12 cellular contexts compared by ENCODE assay signal in genomic region chr17:61402073-61402541, GRCh38. TPM values are rescaled to one million over a fixed set of nuclear protein-coding genes. Genes with fewer than 3 reads are reported as not detected.
DNase-seq lines count a peak whose midpoint lies in the region; ATAC-seq, FAIRE-seq and TF ChIP-seq lines count a peak whose summit lies in the region.
"Had no signal": no experiment of that assay in that cellular context is flagged by ENCODE, and none has a peak within 500 bp of the region (broad histone marks: within the 10 kb centered on the region; RNA-seq: fewer than 3 reads in every experiment).

No MANE protein-coding gene starts in this region.

- 42% methylated on average over 7 of the region's 11 CpGs for WGBS in SK-N-SH (ENCODE audit: low lambda C conversion rate)
- 6% methylated on average over 9 of the region's 11 CpGs for WGBS in GM12878 (ENCODE audit: insufficient coverage, insufficient replicate concordance, low lambda C conversion rate, missing lambda C conversion rate)
- 87% methylated on average over 6 of the region's 11 CpGs for WGBS in HepG2 (ENCODE audit: low lambda C conversion rate)
- 12 to 31% (median 16%) methylated on average over 7 to 11 of the region's 11 CpGs for WGBS in stomach, 5 donors

- H3F3A ChIP-seq in SK-N-SH (replicated peaks; ENCODE audit: insufficient read depth): peaks cover 20% of the 10 kb centered on the region

- H2AFZ ChIP-seq in SK-N-SH (ENCODE audit: low read depth) (no peak overlapping the region), GM12878 (ENCODE audit: control insufficient read depth, low read depth, low read length) (no peak overlapping the region), HepG2 (ENCODE audit: low read length) (no peak overlapping the region)

- H3K4me3 ChIP-seq in SK-N-SH (ENCODE audit: low read depth in 2 of 2, low read length in 1 of 2) (peak overlapping the region; percentile 96 to 100), GM12878 (no peak overlapping the region), HepG2 (replicated peaks in 1 of 3; ENCODE audit: insufficient read depth in 1 of 3, low read depth in 2 of 3, low read length in 3 of 3) (peak overlapping the region in 2 of 3 experiments; percentile 4 to 93; a peak in 1 of 6 replicates), stomach (peak overlapping the region; percentile 46 to 75 (median 54))

- FAIRE-seq in GM12878 (lab: Jason Lieb, UNC) (no peak), HepG2 (lab: Jason Lieb, UNC) (no peak)
- FAIRE-seq: pancreas had no signal

- H3K9me3 ChIP-seq in SK-N-SH (no peaks in the 10 kb centered on the region), GM12878 (replicated peaks; ENCODE audit: control insufficient read depth, insufficient read depth, low read length) (no peaks in the 10 kb centered on the region; the same call in 2 of the 3 replicates), HepG2 (ENCODE audit: low read length) (no peaks in the 10 kb centered on the region), stomach (no peaks in the 10 kb centered on the region)
- H3K9me3 ChIP-seq: pancreas had no signal

- DNase-seq in SK-N-SH (peak; percentile 67), GM12878 (ENCODE audit: low read depth, low spot score) (no peak), HepG2 (ENCODE audit: low spot score) (no peak), stomach (no peak), T-helper 9 cell (no peak), hypothalamus (lab: John Stamatoyannopoulos, UW) (no peak), NCI-H2081 (lab: John Stamatoyannopoulos, UW) (no peak)
- DNase-seq: 8988T; activated CD4-positive, alpha-beta T cell treated with anti-CD3 and anti-CD28 coated beads, Interleukin-2, amount 50 U/mL, for 1 hour; NCI-H1417 had no signal

- H3K9ac ChIP-seq in SK-N-SH: peak overlapping the region; percentile 97
- H3K9ac ChIP-seq in GM12878 (ENCODE audit: control insufficient read depth, insufficient read depth, low read length): no peak overlapping the region
- no peak overlapping the region for H3K9ac ChIP-seq in HepG2 (ENCODE audit: insufficient read depth, low read depth, low read length)

- H3K27me3 ChIP-seq in SK-N-SH (ENCODE audit: insufficient read depth) (no peaks in the 10 kb centered on the region), GM12878 (replicated peaks in 1 of 2; ENCODE audit: control insufficient read depth in 2 of 2, insufficient read depth in 2 of 2, low read length in 1 of 2) (peaks cover 33 to 44% of the 10 kb centered on the region in 2 experiments), HepG2 (ENCODE audit: control insufficient read depth in 1 of 2, insufficient read depth in 2 of 2, low read length in 2 of 2) (no peaks in the 10 kb centered on the region), stomach (peaks cover 45 to 100% (median 92%) of the 10 kb centered on the region in 3 donors)

- TF ChIP-seq CTCF in SK-N-SH (IDR thresholded peaks at IDR 0.05) (no peak), GM12878 (IDR thresholded peaks at IDR 0.05 in 2 of 3, conservative IDR thresholded peaks at IDR 0.05 in 1 of 3; ENCODE audit: control insufficient read depth in 2 of 3, extremely low read depth in 1 of 3, insufficient read depth in 1 of 3, low read depth in 3 of 3, low read length in 3 of 3) (no peak), HepG2 (CRISPR knock-in tag; IDR thresholded peaks at IDR 0.05) (no peak), stomach (IDR thresholded peaks at IDR 0.05) (no peak)

- POLR2A ChIA-PET in SK-N-SH (lab: Yijun Ruan, JAX) (interaction anchor here (3.0 kb wide), 1 partner anchor 19 kb away, joined by 10 read pairs; no protein-coding TSS in a partner anchor), GM12878 (lab: Charles Lee) (no interaction called here), HepG2 (lab: Yijun Ruan, JAX) (no interaction called here)

- RAD21 ChIA-PET in GM12878 (lab: Charles Lee; ENCODE audit: unreplicated experiment): no interaction called here

- intact Hi-C loops in GM12878 (cut with micrococcal nuclease; ENCODE audit: unreplicated experiment): no loop called here
- intact Hi-C loops in HepG2 (cut with micrococcal nuclease; ENCODE audit: unreplicated experiment): no loop called here
- intact Hi-C loops in stomach (cut with DNase I; ENCODE audit: low total_unique reads): no loop called here

- TF ChIP-seq EP300 in SK-N-SH (IDR thresholded peaks at IDR 0.05; ENCODE audit: borderline replicate concordance in 1 of 2, low read depth in 1 of 2, low read length in 1 of 2) (no peak), GM12878 (IDR thresholded peaks at IDR 0.05; ENCODE audit: borderline replicate concordance in 1 of 2, control insufficient read depth in 1 of 2, low read depth in 2 of 2, low read length in 2 of 2) (no peak), HepG2 (IDR thresholded peaks at IDR 0.05; ENCODE audit: low read depth in 2 of 2, low read length in 2 of 2) (no peak), HepG2 (CRISPR knock-in tag; IDR thresholded peaks at IDR 0.05; ENCODE audit: borderline replicate concordance) (no peak), stomach (IDR thresholded peaks at IDR 0.05) (no peak)

- peaks cover 58% of the 10 kb centered on the region for H4K20me1 ChIP-seq in SK-N-SH (ENCODE audit: insufficient read depth)
- H4K20me1 ChIP-seq in GM12878 (ENCODE audit: control insufficient read depth, insufficient read depth): no peaks in the 10 kb centered on the region
- no peaks in the 10 kb centered on the region for H4K20me1 ChIP-seq in HepG2 (ENCODE audit: insufficient read depth, low read length)

- H3K27ac ChIP-seq in SK-N-SH (ENCODE audit: low read depth in 2 of 2, low read length in 1 of 2): peak overlapping the region; percentile 75 to 90; a peak in 3 of 4 replicates
- no peak overlapping the region for H3K27ac ChIP-seq in GM12878 (ENCODE audit: control insufficient read depth, insufficient read depth)
- H3K27ac ChIP-seq in HepG2 (ENCODE audit: extremely low read length, insufficient read depth, low read length): no peak overlapping the region
- H3K27ac ChIP-seq in stomach: peak overlapping the region; percentile 12 to 85 (median 73)

- H3K4me2 ChIP-seq in SK-N-SH: peak overlapping the region; percentile 95
- no peak overlapping the region for H3K4me2 ChIP-seq in GM12878 (ENCODE audit: control insufficient read depth, insufficient read depth)
- peak overlapping the region; percentile 84 for H3K4me2 ChIP-seq in HepG2 (ENCODE audit: low read depth, low read length)

- no TSS peak for BruUV-seq in GM12878 (replicated peaks; lab: Mats Ljungman, UMichigan)
- no TSS peak for BruUV-seq in HepG2 (replicated peaks; lab: Mats Ljungman, UMichigan)

- SMC1A ChIA-PET in GM12878 (lab: Charles Lee; ENCODE audit: uncharacterized antibody, unreplicated experiment): interaction anchor here (0.6 kb wide), 1 partner anchor 188 kb away, joined by 3 read pairs; no protein-coding TSS in a partner anchor

- peaks cover 96% of the 10 kb centered on the region for H3K79me2 ChIP-seq in SK-N-SH (ENCODE audit: insufficient read depth)
- H3K79me2 ChIP-seq in GM12878 (ENCODE audit: control insufficient read depth, insufficient read depth, low read length): no peaks in the 10 kb centered on the region
- H3K79me2 ChIP-seq in HepG2 (ENCODE audit: insufficient read depth, low read length): peaks cover 19% of the 10 kb centered on the region

- TF ChIP-seq RAD21 in SK-N-SH (IDR thresholded peaks at IDR 0.05; ENCODE audit: low read length) (no peak), GM12878 (IDR thresholded peaks at IDR 0.05; ENCODE audit: insufficient read depth, low read depth, low read length) (no peak), HepG2 (CRISPR knock-in tag; IDR thresholded peaks at IDR 0.05) (no peak)

- ATAC-seq in SK-N-SH treated with all-trans-retinoic acid at 6 μM for 48 hours (no peak), GM12878 (no peak), HepG2 (no peak)
- ATAC-seq: pancreas had no signal

- in situ Hi-C loops in GM12878 (cut with MboI): no loop called here
- in situ Hi-C loops in HepG2 (cut with HindIII; ENCODE audit: extremely low pct_ligation_motif_present, low pct_unique_long_range_greater_than_20kb): no loop called here

- TF ChIP-seq POLR2A in GM12878 (IDR thresholded peaks at IDR 0.05; ENCODE audit: low read depth, low read length): no peak
- TF ChIP-seq POLR2A in HepG2 (IDR thresholded peaks at IDR 0.05; ENCODE audit: insufficient read depth in 1 of 2, low read depth in 2 of 2, low read length in 2 of 2): no peak
- no peak for TF ChIP-seq POLR2A in stomach (IDR thresholded peaks at IDR 0.05)

- H3K4me1 ChIP-seq in SK-N-SH (ENCODE audit: control insufficient read depth in 1 of 2, insufficient read depth in 2 of 2, low read depth in 1 of 2, low read length in 1 of 2) (peaks cover 21 to 51% of the 10 kb centered on the region in 2 experiments), GM12878 (ENCODE audit: control insufficient read depth, insufficient read depth, low read length) (no peaks in the 10 kb centered on the region), HepG2 (ENCODE audit: insufficient read depth, low read length) (peaks cover 33% of the 10 kb centered on the region), stomach (peaks cover 40 to 79% (median 71%) of the 10 kb centered on the region in 4 donors)

- H3K36me3 ChIP-seq in SK-N-SH (replicated peaks in 1 of 2; ENCODE audit: control insufficient read depth in 1 of 2, insufficient read depth in 2 of 2, low read length in 1 of 2): peaks cover 44 to 48% of the 10 kb centered on the region in 2 experiments
- H3K36me3 ChIP-seq in GM12878 (ENCODE audit: control insufficient read depth in 2 of 2, insufficient read depth in 2 of 2, low read length in 1 of 2): no peaks in the 10 kb centered on the region; a peak in 1 of 4 replicates
- peaks cover 4 to 6% of the 10 kb centered on the region in 2 experiments; a peak in 2 of 5 replicates for H3K36me3 ChIP-seq in HepG2 (replicated peaks in 1 of 2; ENCODE audit: control insufficient read depth in 1 of 2, insufficient read depth in 2 of 2, low read length in 2 of 2)
- H3K36me3 ChIP-seq in stomach: peaks cover 0 to 6% (median 3%) of the 10 kb centered on the region in 4 donors
- H3K36me3 ChIP-seq: pancreas had no signal

- CTCF ChIA-PET in SK-N-SH (lab: Yijun Ruan, JAX) (interaction anchor here (0.9 to 11.4 kb wide), 8 partner anchors 10 to 681 kb away, joined by 3 to 133 read pairs (median 4); no protein-coding TSS in a partner anchor), GM12878 (lab: Yijun Ruan, JAX) (interaction anchor here (1.1 kb wide), 1 partner anchor 440 kb away, joined by 3 read pairs; no protein-coding TSS in a partner anchor), HepG2 (lab: Yijun Ruan, JAX; ENCODE audit: low intra/inter-chr PET ratio, low total read pairs) (no interaction called here)

- H3K9me2 ChIP-seq in SK-N-SH: no peaks in the 10 kb centered on the region

RNA-seq across cellular contexts. Expression of gene TBX2, which starts 2.5 kb away (rescaled TPM):
- 37.8 and 57.8 TPM in 2 replicates for polyA plus RNA-seq in SK-N-SH (2012; rRNA removed)
- 28.9 and 45.2 TPM in 2 replicates for polyA plus RNA-seq in SK-N-SH (2012; cell fraction: cytosol; rRNA removed)
- polyA plus RNA-seq in SK-N-SH (2012; cell fraction: nucleus; rRNA removed): 179 and 233 TPM in 2 replicates
- total RNA-seq in GM12878 (2013; cell fraction: nucleolus; rRNA removed): not detected in 2 replicates
- not detected in 2 replicates for total RNA-seq in GM12878 (2014; rRNA removed)
- total RNA-seq in GM12878 (2014; rRNA removed; fragmentation: Illumina TruSeq; extraction: Trizol): not detected in 2 replicates
- 0.11 and 0.13 TPM in 2 replicates for total RNA-seq in GM12878 (2021)
- not detected for polyA plus RNA-seq in GM12878 (2011; ENCODE audit: low read depth)
- polyA plus RNA-seq in GM12878 (2011; rRNA removed): not detected in 2 replicates
- polyA plus RNA-seq in GM12878 (2011; cell fraction: cytosol; rRNA removed): not detected in 2 replicates
- polyA plus RNA-seq in GM12878 (2011; cell fraction: nucleus; rRNA removed): not detected in 2 replicates
- polyA plus RNA-seq in GM12878 (2012): not detected in 2 replicates
- polyA plus RNA-seq in GM12878 (2014; fragmentation: Illumina TruSeq; extraction: Trizol): not detected in 2 replicates
- polyA plus RNA-seq in GM12878 (2014; fragmentation: Nextera tagmentation; extraction: Ambion mirVana): not detected
- not detected in 2 replicates for polyA plus RNA-seq in GM12878 (2014; rRNA removed)
- polyA plus RNA-seq in GM12878 (2016; fragmentation: Nextera tagmentation; extraction: Ambion mirVana): not detected
- not detected in 2 replicates for polyA minus RNA-seq in GM12878 (2011; rRNA and poly(A)+ RNA removed)
- not detected in 2 replicates for polyA minus RNA-seq in GM12878 (2011; cell fraction: cytosol; rRNA and poly(A)+ RNA removed)
- not detected in 2 replicates for polyA minus RNA-seq in GM12878 (2011; cell fraction: nucleus; rRNA and poly(A)+ RNA removed)
- 10.2 and 15.3 TPM in 2 replicates for total RNA-seq in HepG2 (2016; rRNA removed; fragmentation: Illumina TruSeq; extraction: Trizol)
- 3.7 TPM in 2 replicates for total RNA-seq in HepG2 (2016; cell fraction: cytosol; rRNA removed; fragmentation: Illumina TruSeq; extraction: Trizol; ENCODE audit: low read depth)
- total RNA-seq in HepG2 (2016; cell fraction: insoluble cytoplasmic fraction; rRNA removed; fragmentation: Illumina TruSeq; extraction: Trizol): 8.3 and 14.7 TPM in 2 replicates
- total RNA-seq in HepG2 (2016; cell fraction: membrane; rRNA removed; fragmentation: Illumina TruSeq; extraction: Trizol): 9.6 and 10.4 TPM in 2 replicates
- 10.9 and 12.4 TPM in 2 replicates for total RNA-seq in HepG2 (2016; cell fraction: nucleus; rRNA removed; fragmentation: Illumina TruSeq; extraction: Trizol)
- 2.8 and 3.0 TPM in 2 replicates for polyA plus RNA-seq in HepG2 (2011; rRNA removed)
- 1.9 and 3.7 TPM in 2 replicates for polyA plus RNA-seq in HepG2 (2011; cell fraction: cytosol; rRNA removed)
- 9.5 and 10.4 TPM in 2 replicates for polyA plus RNA-seq in HepG2 (2011; cell fraction: nucleus; rRNA removed)
- polyA plus RNA-seq in HepG2 (2012): 1.0 and 1.6 TPM in 2 replicates
- 2.8 and 3.6 TPM in 2 replicates for polyA plus RNA-seq in HepG2 (2016; cell fraction: cytosol; fragmentation: Illumina TruSeq; extraction: Trizol; ENCODE audit: low read depth)
- 13.1 and 15.6 TPM in 2 replicates for polyA plus RNA-seq in HepG2 (2016; cell fraction: insoluble cytoplasmic fraction; fragmentation: Illumina TruSeq; extraction: Trizol; ENCODE audit: low read depth)
- polyA plus RNA-seq in HepG2 (2016; cell fraction: membrane; fragmentation: Illumina TruSeq; extraction: Trizol; ENCODE audit: low read depth): 8.1 and 8.9 TPM in 2 replicates
- 26.2 and 30.9 TPM in 2 replicates for polyA plus RNA-seq in HepG2 (2016; cell fraction: nucleus; fragmentation: Illumina TruSeq; extraction: Trizol; ENCODE audit: insufficient read depth, low read depth)
- polyA minus RNA-seq in HepG2 (2011; rRNA and poly(A)+ RNA removed; ENCODE audit: low replicate concordance): 3.0 and 6.9 TPM in 2 replicates
- 1.5 and 2.4 TPM in 2 replicates for polyA minus RNA-seq in HepG2 (2011; cell fraction: cytosol; rRNA and poly(A)+ RNA removed)
- polyA minus RNA-seq in HepG2 (2011; cell fraction: nucleus; rRNA and poly(A)+ RNA removed): 4.9 and 5.3 TPM in 2 replicates
- 10 to 100 TPM in 4 of 5 donors, under 1 TPM in 1; 0.58 to 31.6 (median 22.3) TPM for total RNA-seq in stomach
- 10 to 100 TPM in 2 of 3 donors, 1 to 10 TPM in 1; 9.4 to 27.0 (median 21.8) TPM for polyA plus RNA-seq in stomach

RNA-seq across cellular contexts. Expression of gene TBX4, which starts 50.1 kb away (rescaled TPM):
- polyA plus RNA-seq in SK-N-SH (2012; rRNA removed) (0.02 and 0.05 TPM in 2 replicates), GM12878 (2011; rRNA removed) (not detected in 2 replicates), GM12878 (2014; fragmentation: Illumina TruSeq; extraction: Trizol) (0.01 TPM in 1 of 2 replicates, not detected in the other), GM12878 (2014; fragmentation: Nextera tagmentation; extraction: Ambion mirVana) (not detected), GM12878 (2014; rRNA removed) (not detected in 2 replicates), GM12878 (2016; fragmentation: Nextera tagmentation; extraction: Ambion mirVana) (not detected), HepG2 (2011; rRNA removed) (0.11 and 0.17 TPM in 2 replicates), stomach (under 1 TPM in 1 of 3 donors, not detected in 2; 0.08 TPM)
- 0.05 and 0.19 TPM in 2 replicates for polyA plus RNA-seq in SK-N-SH (2012; cell fraction: cytosol; rRNA removed)
- 0.45 and 0.75 TPM in 2 replicates for polyA plus RNA-seq in SK-N-SH (2012; cell fraction: nucleus; rRNA removed)
- not detected in 2 replicates for total RNA-seq in GM12878 (2013; cell fraction: nucleolus; rRNA removed)
- total RNA-seq in GM12878 (2014; rRNA removed) (not detected in 2 replicates), GM12878 (2014; rRNA removed; fragmentation: Illumina TruSeq; extraction: Trizol) (not detected in 2 replicates), GM12878 (2021) (not detected in 2 replicates), HepG2 (2016; rRNA removed; fragmentation: Illumina TruSeq; extraction: Trizol) (0.86 and 1.1 TPM in 2 replicates), stomach (under 1 TPM in 1 of 5 donors, not detected in 4; 0.73 TPM)
- not detected for polyA plus RNA-seq in GM12878 (2011; ENCODE audit: low read depth)
- polyA plus RNA-seq in GM12878 (2011; cell fraction: cytosol; rRNA removed): 0.03 TPM in 1 of 2 replicates, not detected in the other
- 0.06 TPM in 1 of 2 replicates, not detected in the other for polyA plus RNA-seq in GM12878 (2011; cell fraction: nucleus; rRNA removed)
- 0.07 TPM in 1 of 2 replicates, not detected in the other for polyA plus RNA-seq in GM12878 (2012)
- polyA minus RNA-seq in GM12878 (2011; rRNA and poly(A)+ RNA removed): 0.15 TPM in 1 of 2 replicates, not detected in the other
- not detected in 2 replicates for polyA minus RNA-seq in GM12878 (2011; cell fraction: cytosol; rRNA and poly(A)+ RNA removed)
- polyA minus RNA-seq in GM12878 (2011; cell fraction: nucleus; rRNA and poly(A)+ RNA removed): not detected in 2 replicates
- 0.10 and 0.35 TPM in 2 replicates for total RNA-seq in HepG2 (2016; cell fraction: cytosol; rRNA removed; fragmentation: Illumina TruSeq; extraction: Trizol; ENCODE audit: low read depth)
- 0.92 and 1.3 TPM in 2 replicates for total RNA-seq in HepG2 (2016; cell fraction: insoluble cytoplasmic fraction; rRNA removed; fragmentation: Illumina TruSeq; extraction: Trizol)
- total RNA-seq in HepG2 (2016; cell fraction: membrane; rRNA removed; fragmentation: Illumina TruSeq; extraction: Trizol): 1.1 and 1.5 TPM in 2 replicates
- total RNA-seq in HepG2 (2016; cell fraction: nucleus; rRNA removed; fragmentation: Illumina TruSeq; extraction: Trizol): 1.1 and 1.3 TPM in 2 replicates
- 0.05 and 0.09 TPM in 2 replicates for polyA plus RNA-seq in HepG2 (2011; cell fraction: cytosol; rRNA removed)
- 0.29 and 0.48 TPM in 2 replicates for polyA plus RNA-seq in HepG2 (2011; cell fraction: nucleus; rRNA removed)
- 0.15 and 0.40 TPM in 2 replicates for polyA plus RNA-seq in HepG2 (2012)
- polyA plus RNA-seq in HepG2 (2016; cell fraction: cytosol; fragmentation: Illumina TruSeq; extraction: Trizol; ENCODE audit: low read depth): 0.14 and 0.16 TPM in 2 replicates
- 1.2 and 1.7 TPM in 2 replicates for polyA plus RNA-seq in HepG2 (2016; cell fraction: insoluble cytoplasmic fraction; fragmentation: Illumina TruSeq; extraction: Trizol; ENCODE audit: low read depth)
- polyA plus RNA-seq in HepG2 (2016; cell fraction: membrane; fragmentation: Illumina TruSeq; extraction: Trizol; ENCODE audit: low read depth): 0.49 and 0.62 TPM in 2 replicates
- 1.8 and 2.4 TPM in 2 replicates for polyA plus RNA-seq in HepG2 (2016; cell fraction: nucleus; fragmentation: Illumina TruSeq; extraction: Trizol; ENCODE audit: insufficient read depth, low read depth)
- not detected in 2 replicates for polyA minus RNA-seq in HepG2 (2011; rRNA and poly(A)+ RNA removed; ENCODE audit: low replicate concordance)
- not detected in 2 replicates for polyA minus RNA-seq in HepG2 (2011; cell fraction: cytosol; rRNA and poly(A)+ RNA removed)
- not detected in 2 replicates for polyA minus RNA-seq in HepG2 (2011; cell fraction: nucleus; rRNA and poly(A)+ RNA removed)
- total RNA-seq: pancreas had no signal
- polyA plus RNA-seq: pancreas had no signal

Comparison
In these comparisons a context has a peak if more than half of its experiments do, and no peak if none do; other contexts are left out.
1. H3K27ac ChIP-seq: peak in SK-N-SH (2 of 2) and stomach (5 of 5); none in GM12878 (single experiment) and HepG2 (single experiment).